7 cellular contexts compared by ENCODE assay signal in genomic region chr22:31399211-31400022, GRCh38.
DNase-seq lines count a peak whose midpoint lies in the region; ATAC-seq, FAIRE-seq and TF ChIP-seq lines count a peak whose summit lies in the region.

Gene DRG1, plus strand, starts transcription at chr22:31399604. Its CDS starts 80 bp downstream, at chr22:31399684.

- H3K4me3 ChIP-seq in retinal pigment epithelial cell (ENCODE audit: low read length), result peak within 1 kb of the TSS; percentile 96

- TF ChIP-seq CTCF in retinal pigment epithelial cell (conservative IDR thresholded peaks at IDR 0.05; ENCODE audit: low read depth, low read length), result no peak

- FAIRE-seq in GM18507 (lab: Jason Lieb, UNC), result peak; percentile 97

- peak; percentile 96 for ATAC-seq in HG02981 (IDR thresholded peaks at IDR 0.05; ENCODE audit: unreplicated experiment)

- DNase-seq in GM18507 (ENCODE audit: extremely low spot score, insufficient read length, low read depth) (peak; percentile 99), NCI-H2029 treated with DMSO at 0.1 percent for 48 hours (lab: John Stamatoyannopoulos, UW) (peak; percentile 75), T-helper 9 cell (peak; percentile 93), astrocyte of the hippocampus (ENCODE audit: low read depth, low spot score) (peak; percentile 98), hippocampal formation (lab: John Stamatoyannopoulos, UW) (peak; percentile 97), retinal pigment epithelial cell (ENCODE audit: low read depth) (peak; percentile 81)

Comparison
In these comparisons a context has a peak if more than half of its experiments do, and no peak if none do; other contexts are left out.
1. Peak in every context shown above with its lines: DNase-seq, ATAC-seq and H3K4me3 ChIP-seq.